Comparison of ENCODE assay signal across 29 cellular contexts in genomic region chr3:133404925-133405324, GRCh38. TPM values are rescaled to one million over a fixed set of nuclear protein-coding genes. Genes with fewer than 3 reads are reported as not detected.
DNase-seq lines count a peak whose midpoint lies in the region; ATAC-seq lines count a peak whose summit lies in the region.
"Had no signal": no experiment of that assay in that cellular context is flagged by ENCODE, and none has a peak within 500 bp of the region (broad histone marks: within the 10 kb centered on the region; RNA-seq: fewer than 3 reads in every experiment).

No MANE protein-coding gene starts in this region.

- peaks cover 2 to 3% (median 2%) of the 10 kb centered on the region in 3 donors for H3K27me3 Mint-ChIP-seq in immature natural killer cell (ENCODE audit: low read depth in 3 of 3)

- H3K36me3 Mint-ChIP-seq in immature natural killer cell: no peaks in the 10 kb centered on the region
- H3K36me3 Mint-ChIP-seq: stimulated activated memory B cell treated with anti-CD40 and anti-IgM and Interleukin-4, amounts not matched to agents 10 μg/mL and 1 μg/mL and 100 μg/mL, for 72 hours had no signal

- H3K27ac Mint-ChIP-seq in immature natural killer cell: no peak overlapping the region
- H3K27ac Mint-ChIP-seq: activated naive CD8-positive, alpha-beta T cell treated with anti-CD3 and anti-CD28 coated beads, Interleukin-2, amount 50 U/mL, for 24 hours; dendritic cell treated with granulocyte-macrophage colony-stimulating factor and Interleukin-4, amounts not matched to agents 40 ng/mL and 50 ng/mL, for 4 days; stimulated activated memory B cell treated with anti-CD40 and anti-IgM and Interleukin-4, amounts not matched to agents 10 μg/mL and 1 μg/mL and 100 μg/mL, for 72 hours; T-helper 1 cell treated with Interleukin-12 subunit alpha and Interleukin-12 subunit beta and Interleukin-4 antibody, amounts not matched to agents 30 μg/mL and 1 μg/mL, for 36 hours had no signal

- DNase-seq in NCI-H146 (lab: John Stamatoyannopoulos, UW) (peak; percentile 83), SHP77 (lab: John Stamatoyannopoulos, UW) (peak; percentile 55 to 60), mesenteric fat pad (ENCODE audit: low spot score) (peak; percentile 3), sciatic nerve (ENCODE audit: low spot score) (peak; percentile 7), immature natural killer cell (no peak)
- DNase-seq: activated naive CD4-positive, alpha-beta T cell; activated naive CD8-positive, alpha-beta T cell treated with anti-CD3 and anti-CD28 coated beads, Interleukin-2, amount 50 U/mL, for 24 hours; activated T-cell treated with anti-CD3 and anti-CD28 coated beads, Interleukin-2, amount 50 U/mL, for 48 hours; caudate nucleus; esophagus squamous epithelium; foreskin keratinocyte; heart left ventricle; left ventricle myocardium superior; mesendoderm; NCI-H1105 treated with DMSO at 0.1 percent for 48 hours; NCI-H2081; occipital lobe; SK-N-SH; substantia nigra; upper lobe of right lung had no signal

- no peaks in the 10 kb centered on the region for H3K9me3 Mint-ChIP-seq in immature natural killer cell
- H3K9me3 Mint-ChIP-seq: activated naive CD8-positive, alpha-beta T cell treated with anti-CD3 and anti-CD28 coated beads, Interleukin-2, amount 50 U/mL, for 24 hours; dendritic cell treated with granulocyte-macrophage colony-stimulating factor and Interleukin-4, amounts not matched to agents 40 ng/mL and 50 ng/mL, for 4 days; stimulated activated memory B cell treated with anti-CD40 and anti-IgM and Interleukin-4, amounts not matched to agents 10 μg/mL and 1 μg/mL and 100 μg/mL, for 72 hours; T-helper 1 cell treated with Interleukin-12 subunit alpha and Interleukin-12 subunit beta and Interleukin-4 antibody, amounts not matched to agents 30 μg/mL and 1 μg/mL, for 36 hours had no signal

- H3K4me1 Mint-ChIP-seq in immature natural killer cell: no peaks in the 10 kb centered on the region
- H3K4me1 Mint-ChIP-seq: activated naive CD8-positive, alpha-beta T cell treated with anti-CD3 and anti-CD28 coated beads, Interleukin-2, amount 50 U/mL, for 24 hours; stimulated activated memory B cell treated with anti-CD40 and anti-IgM and Interleukin-4, amounts not matched to agents 10 μg/mL and 1 μg/mL and 100 μg/mL, for 72 hours had no signal

- intact Hi-C loops in sciatic nerve (cut with DNase I): no loop called here

- no peak for ATAC-seq in sciatic nerve
- no peak for ATAC-seq in GM18867 (IDR thresholded peaks at IDR 0.05; ENCODE audit: unreplicated experiment)
- no peak for ATAC-seq in HG03342 (IDR thresholded peaks at IDR 0.05; ENCODE audit: unreplicated experiment)
- ATAC-seq: activated naive CD8-positive, alpha-beta T cell treated with anti-CD3 and anti-CD28 coated beads, Interleukin-2, amount 50 U/mL, for 24 hours; foreskin keratinocyte; GM12878; heart left ventricle; left ventricle myocardium superior; stimulated activated memory B cell treated with anti-CD40 and anti-IgM and Interleukin-4, amounts not matched to agents 10 μg/mL and 1 μg/mL and 100 μg/mL, for 72 hours; upper lobe of right lung had no signal

- H3K4me3 Mint-ChIP-seq in immature natural killer cell: no peak overlapping the region
- H3K4me3 Mint-ChIP-seq: activated naive CD8-positive, alpha-beta T cell treated with anti-CD3 and anti-CD28 coated beads, Interleukin-2, amount 50 U/mL, for 24 hours; dendritic cell treated with granulocyte-macrophage colony-stimulating factor and Interleukin-4, amounts not matched to agents 40 ng/mL and 50 ng/mL, for 4 days; stimulated activated memory B cell treated with anti-CD40 and anti-IgM and Interleukin-4, amounts not matched to agents 10 μg/mL and 1 μg/mL and 100 μg/mL, for 72 hours; T-helper 1 cell treated with Interleukin-12 subunit alpha and Interleukin-12 subunit beta and Interleukin-4 antibody, amounts not matched to agents 30 μg/mL and 1 μg/mL, for 36 hours had no signal

RNA-seq across cellular contexts. Expression of gene BFSP2, which starts 5.1 kb away (rescaled TPM):
- total RNA-seq in mesenteric fat pad (not detected), sciatic nerve (not detected)
- under 1 TPM in 1 of 3 donors, not detected in 2; 0.83 TPM for polyA plus RNA-seq in immature natural killer cell
- total RNA-seq: esophagus squamous epithelium, foreskin keratinocyte, heart left ventricle, HT1080, left ventricle myocardium superior, M059J, upper lobe of right lung had no signal
- polyA plus RNA-seq: foreskin keratinocyte, heart left ventricle, keratinocyte, SK-N-SH had no signal

Comparison
In these comparisons a context has a peak if more than half of its experiments do, and no peak if none do; other contexts are left out.
1. DNase-seq: peak in NCI-H146 (single experiment), SHP77 (2 of 2), mesenteric fat pad (single experiment) and sciatic nerve (single experiment); none in immature natural killer cell (0 of 3).